ENCODE assay signal across 8 cellular contexts in the genomic region with DNA sequence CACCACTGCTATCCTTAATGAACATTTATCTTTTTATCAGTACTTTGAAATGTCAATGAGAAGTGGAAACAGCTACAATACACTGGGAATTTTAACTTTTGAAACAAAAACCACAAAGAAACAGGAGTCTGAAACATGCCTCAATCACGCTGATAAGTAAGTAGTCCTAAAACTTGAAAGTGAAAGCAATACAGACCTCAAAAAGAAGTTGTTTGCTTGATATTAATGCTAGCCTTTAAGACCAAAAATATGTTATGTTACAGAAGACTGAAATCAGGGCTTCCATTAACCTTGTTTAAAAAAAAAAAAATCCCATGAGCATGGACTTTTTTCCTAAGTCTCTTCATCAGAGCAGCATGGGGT. TPM values are rescaled to one million over a fixed set of nuclear protein-coding genes. Genes with fewer than 3 reads are reported as not detected.
A peak's percentile ranks its signal among the peaks of the same experiment; 100 is the strongest.
DNase-seq lines count a peak whose midpoint lies in the region; ATAC-seq and TF ChIP-seq lines count a peak whose summit lies in the region.

No MANE protein-coding gene starts in this region.

- H3K9ac ChIP-seq in mucosa of stomach (ENCODE audit: low read length) (peak overlapping the region; percentile 60), PC-3 (ENCODE audit: low read length) (no peak overlapping the region)

- H3K79me2 ChIP-seq in PC-3 (ENCODE audit: low read length) = no peaks in the 10 kb centered on the region

- H3K36me3 Mint-ChIP-seq in activated naive CD8-positive, alpha-beta T cell treated with anti-CD3 and anti-CD28 coated beads, Interleukin-2, amount 10 ng/mL, durations not matched to agents 7 days and 5 days = peaks cover 8% of the 10 kb centered on the region

- no peak for TF ChIP-seq CTCF in PC-3 (conservative IDR thresholded peaks at IDR 0.05; ENCODE audit: low read depth, low read length)

- H3K36me3 ChIP-seq in mucosa of stomach (ENCODE audit: control insufficient read depth, insufficient read depth, low read length) (no peaks in the 10 kb centered on the region), PC-3 (ENCODE audit: low read depth, low read length) (no peaks in the 10 kb centered on the region)

- intact Hi-C loops in PC-3 (cut with micrococcal nuclease) = no loop called here

- peaks cover 18% of the 10 kb centered on the region for H3K4me1 Mint-ChIP-seq in activated naive CD8-positive, alpha-beta T cell treated with anti-CD3 and anti-CD28 coated beads, Interleukin-2, amount 10 ng/mL, durations not matched to agents 7 days and 5 days

- no peaks in the 10 kb centered on the region for H3K27me3 ChIP-seq in mucosa of stomach (ENCODE audit: control insufficient read depth, insufficient read depth, low read length)
- H3K27me3 ChIP-seq in PC-3 (ENCODE audit: low read length) = no peaks in the 10 kb centered on the region

- H3K27ac Mint-ChIP-seq in activated naive CD8-positive, alpha-beta T cell treated with anti-CD3 and anti-CD28 coated beads, Interleukin-2, amount 10 ng/mL, durations not matched to agents 7 days and 5 days = peak overlapping the region; percentile 83

- peaks cover 25% of the 10 kb centered on the region for H3K4me1 ChIP-seq in mucosa of stomach (ENCODE audit: control insufficient read depth, insufficient read depth, low read length)
- H3K4me1 ChIP-seq in PC-3 (ENCODE audit: insufficient read depth, low read length) = no peaks in the 10 kb centered on the region

- no TSS peak for BruUV-seq in PC-3 (replicated peaks; lab: Mats Ljungman, UMichigan)

- no peaks in the 10 kb centered on the region for H3K9me3 Mint-ChIP-seq in activated naive CD8-positive, alpha-beta T cell treated with anti-CD3 and anti-CD28 coated beads, Interleukin-2, amount 10 ng/mL, durations not matched to agents 7 days and 5 days

- DNase-seq in AG08395 (ENCODE audit: low spot score) = peak; percentile 9
- no peak for DNase-seq in activated naive CD8-positive, alpha-beta T cell treated with anti-CD3 and anti-CD28 coated beads, Interleukin-2, amount 10 ng/mL, durations not matched to agents 7 days and 5 days
- no peak for DNase-seq in ecto neural progenitor cell (ENCODE audit: low spot score)
- DNase-seq in PC-3 = no peak

- H4K20me1 ChIP-seq in PC-3 (ENCODE audit: low read length) = no peaks in the 10 kb centered on the region

- no peaks in the 10 kb centered on the region for H3K9me2 ChIP-seq in PC-3 (replicated peaks; ENCODE audit: low read length)

- no peaks in the 10 kb centered on the region for H3F3A ChIP-seq in PC-3 (ENCODE audit: low read length, unreplicated experiment)

- H3K4me2 ChIP-seq in PC-3 (ENCODE audit: low read length) = no peak overlapping the region

- ATAC-seq in GM21619 (IDR thresholded peaks at IDR 0.05; ENCODE audit: unreplicated experiment) = peak; percentile 45
- peak; percentile 68 for ATAC-seq in activated naive CD8-positive, alpha-beta T cell treated with anti-CD3 and anti-CD28 coated beads, Interleukin-2, amount 10 ng/mL, durations not matched to agents 7 days and 5 days (ENCODE audit: low read depth)
- ATAC-seq in HG03469 (IDR thresholded peaks at IDR 0.05; ENCODE audit: unreplicated experiment) = no peak
- no peak for ATAC-seq in HG03378 (IDR thresholded peaks at IDR 0.05; ENCODE audit: unreplicated experiment)
- no peak for ATAC-seq in PC-3

- CTCF ChIA-PET in PC-3 (lab: Charles Lee) = no interaction called here

- no peak overlapping the region for H2AFZ ChIP-seq in PC-3 (ENCODE audit: low read length)

- POLR2A ChIA-PET in activated naive CD8-positive, alpha-beta T cell treated with anti-CD3 and anti-CD28 coated beads, Interleukin-2, amount 10 ng/mL, durations not matched to agents 7 days and 5 days (lab: Charles Lee) = interaction anchor here (1.0 kb wide), 1 partner anchor 21 kb away, joined by 3 read pairs; no protein-coding TSS in a partner anchor
- POLR2A ChIA-PET in PC-3 (lab: Charles Lee; ENCODE audit: unreplicated experiment) = no interaction called here

- H3K4me3 ChIP-seq in mucosa of stomach (ENCODE audit: low read length) (peak overlapping the region; percentile 17), PC-3 (ENCODE audit: low read length) (no peak overlapping the region)

- H3K4me3 Mint-ChIP-seq in activated naive CD8-positive, alpha-beta T cell treated with anti-CD3 and anti-CD28 coated beads, Interleukin-2, amount 10 ng/mL, durations not matched to agents 7 days and 5 days = peak overlapping the region; percentile 79

- H3K9me3 ChIP-seq in mucosa of stomach (ENCODE audit: control insufficient read depth, low read length) (no peaks in the 10 kb centered on the region), PC-3 (ENCODE audit: low read length) (no peaks in the 10 kb centered on the region)

- no peak overlapping the region for H3K27ac ChIP-seq in PC-3 (ENCODE audit: low read length)

- no peaks in the 10 kb centered on the region for H3K27me3 Mint-ChIP-seq in activated naive CD8-positive, alpha-beta T cell treated with anti-CD3 and anti-CD28 coated beads, Interleukin-2, amount 10 ng/mL, durations not matched to agents 7 days and 5 days

RNA-seq across cellular contexts. Expression of gene PHF21A, which starts 21.3 kb away (rescaled TPM):
- 10 to 100 TPM; 45.4 to 49.0 TPM for total RNA-seq in activated naive CD8-positive, alpha-beta T cell treated with anti-CD3 and anti-CD28 coated beads, Interleukin-2, amount 10 ng/mL, durations not matched to agents 7 days and 5 days
- total RNA-seq in PC-3 (2014; rRNA removed) = 6.2 and 8.2 TPM in 2 replicates

Comparison
In these comparisons a context has a peak if more than half of its experiments do, and no peak if none do; other contexts are left out.
1. ATAC-seq: peak in GM21619 (single experiment) and activated naive CD8-positive, alpha-beta T cell treated with anti-CD3 and anti-CD28 coated beads, Interleukin-2, amount 10 ng/mL, durations not matched to agents 7 days and 5 days (single experiment); none in HG03469 (single experiment), HG03378 (single experiment) and PC-3 (single experiment).